ENCODE assay signal across 9 cellular contexts in genomic region chr1:28249879-28250295, GRCh38. TPM values are rescaled to one million over a fixed set of nuclear protein-coding genes. Genes with fewer than 3 reads are reported as not detected.
DNase-seq lines count a peak whose midpoint lies in the region; ATAC-seq and TF ChIP-seq lines count a peak whose summit lies in the region.
"Had no signal": no experiment of that assay in that cellular context is flagged by ENCODE, and none has a peak within 500 bp of the region (broad histone marks: within the 10 kb centered on the region; RNA-seq: fewer than 3 reads in every experiment).

No MANE protein-coding gene starts in this region.

- intact Hi-C loops in left ventricle myocardium inferior (cut with micrococcal nuclease) = no loop called here
- intact Hi-C loops in left cardiac atrium (cut with DNase I) = loop anchor here in 1 of 2 donors (5.0 kb wide), 1 partner anchor 77 kb away; the partner anchor contains the start of gene MED18
- intact Hi-C loops in transverse colon (cut with DNase I; ENCODE audit: low total_unique reads) = loop anchor here (10.0 kb wide), 1 partner anchor 75 kb away; the partner anchor contains the start of gene MED18

- no peak for TF ChIP-seq EP300 in transverse colon (IDR thresholded peaks at IDR 0.05; ENCODE audit: low read depth)

- H3K4me1 ChIP-seq in left ventricle myocardium inferior (peaks cover 47% of the 10 kb centered on the region), transverse colon (peaks cover 18 to 51% (median 33%) of the 10 kb centered on the region in 4 donors)

- H3K36me3 ChIP-seq in left ventricle myocardium inferior (no peaks in the 10 kb centered on the region), transverse colon (no peaks in the 10 kb centered on the region)

- TF ChIP-seq POLR2A in transverse colon (IDR thresholded peaks at IDR 0.05) = no peak

- CTCF ChIA-PET in RWPE1 (lab: Yijun Ruan, JAX) = interaction anchor here (0.6 to 1.8 kb wide), 3 partner anchors 10 to 26 kb away, joined by 3 to 12 read pairs (median 3); partner anchors contain the start of gene DNAJC8

- H3K4me3 ChIP-seq in left ventricle myocardium inferior = no peak overlapping the region
- no peak overlapping the region for H3K4me3 ChIP-seq in transverse colon

- POLR2A ChIA-PET in RWPE1 (lab: Yijun Ruan, JAX; ENCODE audit: low non-redundant PET) = interaction anchor here (1.2 to 1.6 kb wide), 2 partner anchors 10 to 120 kb away, joined by 3 to 7 read pairs; partner anchors contain the start of genes PHACTR4 and SESN2

- no peak for DNase-seq in left ventricle myocardium inferior
- no peak for DNase-seq in left cardiac atrium
- DNase-seq in RWPE1 (ENCODE audit: low spot score) = no peak
- no peak for DNase-seq in transverse colon
- no peak for DNase-seq in NCI-H345 (lab: John Stamatoyannopoulos, UW)
- DNase-seq: NCI-H774 had no signal

- 39 to 68% methylated on average over 4 of the region's 4 CpGs for WGBS in transverse colon (ENCODE audit: low coverage in 1 of 2), 2 donors

- H3K9me3 ChIP-seq in left ventricle myocardium inferior (replicated peaks) = no peaks in the 10 kb centered on the region
- no peaks in the 10 kb centered on the region for H3K9me3 ChIP-seq in transverse colon

- in situ Hi-C loops in transverse colon (cut with MboI; ENCODE audit: low pct_ligation_motif_present in 1 of 4, low pct_unique_long_range_greater_than_20kb in 1 of 4, low sequenced_read_pairs in 3 of 4) = loop anchor here in 2 of 4 donors (10.0 to 25.0 kb wide), 2 partner anchors 75 to 262 kb away; partner anchors contain the start of genes MED18 (in 2 of the 2) and RCC1 (in 1 of the 2)

- no peak for TF ChIP-seq CTCF in left ventricle myocardium inferior (IDR thresholded peaks at IDR 0.05; ENCODE audit: borderline replicate concordance)
- no peak for TF ChIP-seq CTCF in RWPE1 (conservative IDR thresholded peaks at IDR 0.05; ENCODE audit: low read depth)
- TF ChIP-seq CTCF in transverse colon (IDR thresholded peaks at IDR 0.05) = no peak

- ATAC-seq in left cardiac atrium (no peak), esophagus mucosa (peak; percentile 7), HG02588 (IDR thresholded peaks at IDR 0.05; ENCODE audit: unreplicated experiment) (no peak), HG02623 (IDR thresholded peaks at IDR 0.05; ENCODE audit: unreplicated experiment) (no peak)

- no peaks in the 10 kb centered on the region for H3K27me3 ChIP-seq in left ventricle myocardium inferior (ENCODE audit: low read depth)
- no peaks in the 10 kb centered on the region for H3K27me3 ChIP-seq in transverse colon

- H3K27ac ChIP-seq in left ventricle myocardium inferior (replicated peaks) = peak overlapping the region; percentile 94
- H3K27ac ChIP-seq in RWPE1 = peak overlapping the region; percentile 91
- H3K27ac ChIP-seq in transverse colon = peak overlapping the region in 3 of 4 donors; percentile 89 to 95 (median 91)

RNA-seq across cellular contexts. Expression of gene SESN2, which starts 9.4 kb away (rescaled TPM):
- total RNA-seq in left ventricle myocardium inferior = 3.0 TPM
- total RNA-seq in left cardiac atrium = 1 to 10 TPM; 4.4 to 4.5 TPM
- 26.2 TPM for total RNA-seq in esophagus mucosa
- total RNA-seq in transverse colon = 10 to 100 TPM; 25.1 to 44.5 (median 30.5) TPM

RNA-seq across cellular contexts. Expression of gene ATP5IF1, which starts 14.0 kb away (rescaled TPM):
- total RNA-seq in left ventricle myocardium inferior (430 TPM), left cardiac atrium (100 to 1,000 TPM; 241 to 296 TPM), esophagus mucosa (119 TPM), transverse colon (100 to 1,000 TPM; 131 to 503 (median 344) TPM)

RNA-seq across cellular contexts. Expression of gene DNAJC8, which starts 17.1 kb away (rescaled TPM):
- total RNA-seq in left ventricle myocardium inferior = 55.3 TPM
- 10 to 100 TPM; 59.6 to 62.1 TPM for total RNA-seq in left cardiac atrium
- 45.8 TPM for total RNA-seq in esophagus mucosa
- total RNA-seq in transverse colon = 10 to 100 TPM; 33.3 to 68.7 (median 46.8) TPM
